ENCODE assay signal across 10 cellular contexts in genomic region chr3:9111349-9112265, GRCh38.
DNase-seq lines count a peak whose midpoint lies in the region; ATAC-seq and TF ChIP-seq lines count a peak whose summit lies in the region.
"Had no signal": no experiment of that assay in that cellular context is flagged by ENCODE, and none has a peak within 500 bp of the region (broad histone marks: within the 10 kb centered on the region; RNA-seq: fewer than 3 reads in every experiment).

No MANE protein-coding gene starts in this region.

- DNase-seq in BE2C, result peak; percentile 16
- DNase-seq in Kasumi-1 (lab: John Stamatoyannopoulos, UW), result peak; percentile 2 to 11
- DNase-seq in epithelial cell of proximal tubule (ENCODE audit: low read depth), result no peak
- peak; percentile 29 for DNase-seq in mucosa of gallbladder (ENCODE audit: low spot score)
- no peak for DNase-seq in NCI-H2081 (lab: John Stamatoyannopoulos, UW)
- no peak for DNase-seq in breast epithelium (ENCODE audit: low spot score in 2 of 2)
- no peak for DNase-seq in DMS53 treated with DMSO at 0.1 percent for 48 hours (lab: John Stamatoyannopoulos, UW; ENCODE audit: unreplicated experiment)
- DNase-seq: DMS 273 treated with DMSO at 0.1 percent for 48 hours; effector memory CD4-positive, alpha-beta T cell had no signal

- H3K9me3 ChIP-seq in BE2C (no peaks in the 10 kb centered on the region), breast epithelium (no peaks in the 10 kb centered on the region)

- no peak for TF ChIP-seq POLR2A in breast epithelium (IDR thresholded peaks at IDR 0.05)

- ATAC-seq in HG02981 (IDR thresholded peaks at IDR 0.05; ENCODE audit: unreplicated experiment), result no peak

- H3K4me1 ChIP-seq in BE2C (no peaks in the 10 kb centered on the region), breast epithelium (no peaks in the 10 kb centered on the region)

- no peaks in the 10 kb centered on the region for H3K27me3 ChIP-seq in BE2C
- H3K27me3 ChIP-seq in breast epithelium, result no peaks in the 10 kb centered on the region

- peak overlapping the region in 1 of 2 donors; percentile 19 for H3K27ac ChIP-seq in breast epithelium

- TF ChIP-seq CTCF in BE2C (IDR thresholded peaks at IDR 0.05; ENCODE audit: low read depth, low read length), result no peak
- peak; percentile 7 for TF ChIP-seq CTCF in epithelial cell of proximal tubule (conservative IDR thresholded peaks at IDR 0.05; ENCODE audit: low read depth, low read length)
- no peak for TF ChIP-seq CTCF in breast epithelium (IDR thresholded peaks at IDR 0.05)

- no peak overlapping the region for H3K4me3 ChIP-seq in BE2C (ENCODE audit: low read depth, low read length)
- H3K4me3 ChIP-seq in epithelial cell of proximal tubule (ENCODE audit: low read depth, low read length), result no peak overlapping the region
- H3K4me3 ChIP-seq in breast epithelium, result no peak overlapping the region

- intact Hi-C loops in breast epithelium (cut with DNase I; ENCODE audit: low total_unique reads), result no loop called here

- H3K36me3 ChIP-seq in BE2C, result no peaks in the 10 kb centered on the region
- no peaks in the 10 kb centered on the region for H3K36me3 ChIP-seq in breast epithelium

Comparison
In these comparisons a context has a peak if more than half of its experiments do, and no peak if none do; other contexts are left out.
1. DNase-seq: peak in BE2C (single experiment), Kasumi-1 (2 of 2) and mucosa of gallbladder (single experiment); none in epithelial cell of proximal tubule (single experiment), NCI-H2081 (0 of 2), breast epithelium (0 of 2) and DMS53 treated with DMSO at 0.1 percent for 48 hours (single experiment).